In genomic region chrX:17656035-17656418, GRCh38 we compare ENCODE assay signal across 8 cellular contexts.
DNase-seq lines count a peak whose midpoint lies in the region; ATAC-seq and TF ChIP-seq lines count a peak whose summit lies in the region.
"Had no signal": no experiment of that assay in that cellular context is flagged by ENCODE, and none has a peak within 500 bp of the region (broad histone marks: within the 10 kb centered on the region; RNA-seq: fewer than 3 reads in every experiment).

No MANE protein-coding gene starts in this region.

- CTCF ChIA-PET in activated CD8-positive, alpha-beta T cell treated with anti-CD3 and anti-CD28 coated beads for 36 hours (lab: Charles Lee): no interaction called here

- POLR2A ChIA-PET in activated CD8-positive, alpha-beta T cell treated with anti-CD3 and anti-CD28 coated beads for 36 hours (lab: Charles Lee): no interaction called here

- DNase-seq in H7 (peak; percentile 83), left ventricle myocardium superior (peak; percentile 25), sciatic nerve (ENCODE audit: low spot score) (no peak), RKO (ENCODE audit: low spot score) (no peak), G401 (ENCODE audit: low spot score) (no peak)
- DNase-seq in activated CD8-positive, alpha-beta T cell treated with anti-CD3 and anti-CD28 coated beads for 36 hours: peak; percentile 12
- DNase-seq: colonic mucosa had no signal

- peak overlapping the region; percentile 85 for H3K27ac Mint-ChIP-seq in activated CD8-positive, alpha-beta T cell treated with anti-CD3 and anti-CD28 coated beads for 36 hours

- peaks cover 43% of the 10 kb centered on the region for H3K27me3 ChIP-seq in H7 (ENCODE audit: control insufficient read depth, insufficient read depth, low read length)
- H3K27me3 ChIP-seq: colonic mucosa had no signal

- peak overlapping the region; percentile 39 for H3K4me3 ChIP-seq in H7 (ENCODE audit: insufficient read depth, low read depth, low read length)
- H3K4me3 ChIP-seq: colonic mucosa had no signal

- no peak for TF ChIP-seq CTCF in activated CD8-positive, alpha-beta T cell treated with anti-CD3 and anti-CD28 coated beads for 36 hours (IDR thresholded peaks at IDR 0.05)

- no peaks in the 10 kb centered on the region for H3K36me3 Mint-ChIP-seq in activated CD8-positive, alpha-beta T cell treated with anti-CD3 and anti-CD28 coated beads for 36 hours (ENCODE audit: low read depth)

- H3K36me3 ChIP-seq in H7 (replicated peaks; ENCODE audit: control insufficient read depth, insufficient read depth, low read length): no peaks in the 10 kb centered on the region
- H3K36me3 ChIP-seq: colonic mucosa had no signal

- H3K4me1 Mint-ChIP-seq in activated CD8-positive, alpha-beta T cell treated with anti-CD3 and anti-CD28 coated beads for 36 hours (ENCODE audit: low read depth): peaks cover 30% of the 10 kb centered on the region

- H3K27me3 Mint-ChIP-seq in activated CD8-positive, alpha-beta T cell treated with anti-CD3 and anti-CD28 coated beads for 36 hours: peaks cover 1% of the 10 kb centered on the region

- in situ Hi-C loops in G401 (cut with HindIII; ENCODE audit: low sequenced_read_pairs): no loop called here

- peak overlapping the region; percentile 85 for H3K4me3 Mint-ChIP-seq in activated CD8-positive, alpha-beta T cell treated with anti-CD3 and anti-CD28 coated beads for 36 hours

- intact Hi-C loops in activated CD8-positive, alpha-beta T cell treated with anti-CD3 and anti-CD28 coated beads for 36 hours (cut with micrococcal nuclease): no loop called here
- intact Hi-C loops in left ventricle myocardium superior (cut with micrococcal nuclease) (no loop called here), sciatic nerve (cut with DNase I) (no loop called here)

- no peaks in the 10 kb centered on the region for H3K9me3 Mint-ChIP-seq in activated CD8-positive, alpha-beta T cell treated with anti-CD3 and anti-CD28 coated beads for 36 hours

- no peak for ATAC-seq in activated CD8-positive, alpha-beta T cell treated with anti-CD3 and anti-CD28 coated beads for 36 hours
- ATAC-seq in left ventricle myocardium superior (peak; percentile 69), sciatic nerve (peak; percentile 28), HG03159 (IDR thresholded peaks at IDR 0.05; ENCODE audit: unreplicated experiment) (no peak)

Comparison
In these comparisons a context has a peak if more than half of its experiments do, and no peak if none do; other contexts are left out.
1. DNase-seq: peak in H7 (single experiment), activated CD8-positive, alpha-beta T cell treated with anti-CD3 and anti-CD28 coated beads for 36 hours (single experiment) and left ventricle myocardium superior (single experiment); none in sciatic nerve (single experiment), RKO (single experiment) and G401 (single experiment).
2. ATAC-seq: peak in left ventricle myocardium superior (single experiment) and sciatic nerve (single experiment); none in activated CD8-positive, alpha-beta T cell treated with anti-CD3 and anti-CD28 coated beads for 36 hours (single experiment) and HG03159 (single experiment).